In genomic region chr19:48720613-48721296, GRCh38 we compare ENCODE assay signal across 8 cellular contexts. TPM values are rescaled to one million over a fixed set of nuclear protein-coding genes. Genes with fewer than 3 reads are reported as not detected.
DNase-seq lines count a peak whose midpoint lies in the region; ATAC-seq, FAIRE-seq and TF ChIP-seq lines count a peak whose summit lies in the region.

No MANE protein-coding gene starts in this region.

- H3K27me3 ChIP-seq in ACC112 (ENCODE audit: insufficient read depth, low read length) (no peaks in the 10 kb centered on the region), keratinocyte (ENCODE audit: control insufficient read depth, extremely low read depth, insufficient read depth, low read length) (no peaks in the 10 kb centered on the region)

- no peaks in the 10 kb centered on the region for H3K79me2 ChIP-seq in ACC112 (ENCODE audit: control insufficient read depth, insufficient read depth, low read length, unreplicated experiment)
- H3K79me2 ChIP-seq in keratinocyte (ENCODE audit: control insufficient read depth, insufficient read depth, low read length), result no peaks in the 10 kb centered on the region

- no peaks in the 10 kb centered on the region for H3K9me3 ChIP-seq in keratinocyte (ENCODE audit: control insufficient read depth, low read depth, low read length)

- H3K9me1 ChIP-seq in keratinocyte (ENCODE audit: control insufficient read depth, extremely low read depth, insufficient read depth, low read length), result no peaks in the 10 kb centered on the region

- FAIRE-seq in keratinocyte (lab: Jason Lieb, UNC), result peak; percentile 95

- H2AFZ ChIP-seq in ACC112 (ENCODE audit: low read length, unreplicated experiment) (no peak overlapping the region), keratinocyte (ENCODE audit: control insufficient read depth, low read length) (peak overlapping the region; percentile 96)

- dilution Hi-C loops in keratinocyte (cut with MboI; ENCODE audit: extremely low pct_ligation_motif_present, low sequenced_read_pairs), result no loop called here

- DNase-seq in NCI-H2196 treated with DMSO at 0.1 percent for 48 hours (lab: John Stamatoyannopoulos, UW; ENCODE audit: unreplicated experiment), result peak; percentile 97
- peak; percentile 100 for DNase-seq in cardiac fibroblast (ENCODE audit: low read depth in 2 of 2)
- no peak for DNase-seq in keratinocyte (ENCODE audit: low read depth, low spot score)
- DNase-seq in stimulated activated CD4-positive, alpha-beta T cell treated with anti-CD3 and anti-CD28 coated beads, Interleukin-15, amount 100 ng/mL, for 1 hour (ENCODE audit: low read depth in 1 of 2, low spot score in 1 of 2), result peak; percentile 71 to 74

- H3K27ac ChIP-seq in ACC112 (ENCODE audit: low read depth, low read length) (peak overlapping the region; percentile 68), keratinocyte (ENCODE audit: control insufficient read depth, insufficient read depth, low read length) (peak overlapping the region; percentile 63)

- TF ChIP-seq CTCF in WI38 (IDR thresholded peaks at IDR 0.05; ENCODE audit: low read depth, low read length) (no peak), cardiac fibroblast (IDR thresholded peaks at IDR 0.05; ENCODE audit: low read depth, low read length) (peak; percentile 3), keratinocyte (optimal IDR thresholded peaks at IDR 0.05 in 1 of 3, IDR thresholded peaks at IDR 0.05 in 1 of 3, conservative IDR thresholded peaks at IDR 0.05 in 1 of 3; ENCODE audit: extremely low read depth in 1 of 3, insufficient read depth in 2 of 3, low read length in 3 of 3) (no peak)

- H3K4me1 ChIP-seq in ACC112 (ENCODE audit: control insufficient read depth, insufficient read depth, low read length, unreplicated experiment), result peaks cover 18% of the 10 kb centered on the region
- H3K4me1 ChIP-seq in keratinocyte (ENCODE audit: control insufficient read depth, extremely low read depth, insufficient read depth, low read length), result peaks cover 20% of the 10 kb centered on the region

- H4K20me1 ChIP-seq in keratinocyte (ENCODE audit: control insufficient read depth, extremely low read depth, insufficient read depth, low read length), result no peaks in the 10 kb centered on the region

- H3K36me3 ChIP-seq in ACC112 (ENCODE audit: insufficient read depth, low read length) (no peaks in the 10 kb centered on the region), keratinocyte (ENCODE audit: control insufficient read depth in 2 of 2, extremely low read depth in 1 of 2, insufficient read depth in 2 of 2, low read length in 2 of 2) (no peaks in the 10 kb centered on the region)

- ATAC-seq in GM18870 (IDR thresholded peaks at IDR 0.05; ENCODE audit: unreplicated experiment) (peak; percentile 76), HG03135 (IDR thresholded peaks at IDR 0.05; ENCODE audit: unreplicated experiment) (peak; percentile 71)

- H3K9ac ChIP-seq in keratinocyte (ENCODE audit: control insufficient read depth, extremely low read depth, insufficient read depth, low read length), result peak overlapping the region; percentile 74

- peak overlapping the region; percentile 73 for H3K4me3 ChIP-seq in ACC112 (ENCODE audit: low read depth, low read length)
- H3K4me3 ChIP-seq in WI38 (ENCODE audit: low read depth, low read length), result peak overlapping the region; percentile 70
- peak overlapping the region; percentile 56 to 69 for H3K4me3 ChIP-seq in cardiac fibroblast (replicated peaks in 1 of 2; ENCODE audit: low read depth in 2 of 2, low read length in 2 of 2)
- peak overlapping the region; percentile 47 to 84 (median 81) for H3K4me3 ChIP-seq in keratinocyte (ENCODE audit: control insufficient read depth in 2 of 3, extremely low read depth in 1 of 3, insufficient read depth in 2 of 3, low read depth in 1 of 3, low read length in 3 of 3)

- peak overlapping the region; percentile 90 for H3K4me2 ChIP-seq in keratinocyte (ENCODE audit: control insufficient read depth, extremely low read depth, insufficient read depth, low read depth, low read length)

RNA-seq across cellular contexts. Expression of gene MAMSTR, which starts 1.2 kb away (rescaled TPM):
- 0.35 to 0.39 TPM (median 0.37 TPM) in 3 replicates for polyA plus RNA-seq in keratinocyte
- polyA plus RNA-seq in keratinocyte (2011; ENCODE audit: low read depth), result not detected
- 0.23 and 0.35 TPM in 2 replicates for polyA plus RNA-seq in keratinocyte (2011; cell fraction: cytosol; rRNA removed)
- 0.39 and 0.87 TPM in 2 replicates for polyA plus RNA-seq in keratinocyte (2011; cell fraction: nucleus; rRNA removed)
- polyA plus RNA-seq in keratinocyte (2012; ENCODE audit: low replicate concordance), result 0.18 and 0.55 TPM in 2 replicates
- 0.48 to 1.2 TPM (median 0.66 TPM) in 3 replicates for polyA minus RNA-seq in keratinocyte
- not detected for polyA minus RNA-seq in keratinocyte (2011; cell fraction: cytosol; rRNA and poly(A)+ RNA removed)
- 0.21 TPM in 1 of 2 replicates, not detected in the other for polyA minus RNA-seq in keratinocyte (2011; cell fraction: nucleus; rRNA and poly(A)+ RNA removed)

RNA-seq across cellular contexts. Expression of gene RASIP1, which starts 19.7 kb away (rescaled TPM):
- 2.2 to 4.8 TPM (median 2.3 TPM) in 3 replicates for polyA plus RNA-seq in keratinocyte
- 0.84 TPM for polyA plus RNA-seq in keratinocyte (2011; ENCODE audit: low read depth)
- 1.5 and 3.1 TPM in 2 replicates for polyA plus RNA-seq in keratinocyte (2011; cell fraction: cytosol; rRNA removed)
- polyA plus RNA-seq in keratinocyte (2011; cell fraction: nucleus; rRNA removed), result 4.1 and 5.3 TPM in 2 replicates
- polyA plus RNA-seq in keratinocyte (2012; ENCODE audit: low replicate concordance), result 2.1 and 4.4 TPM in 2 replicates
- 1.6 to 4.1 TPM (median 1.8 TPM) in 3 replicates for polyA minus RNA-seq in keratinocyte
- polyA minus RNA-seq in keratinocyte (2011; cell fraction: cytosol; rRNA and poly(A)+ RNA removed), result 3.6 TPM
- 1.1 and 1.2 TPM in 2 replicates for polyA minus RNA-seq in keratinocyte (2011; cell fraction: nucleus; rRNA and poly(A)+ RNA removed)

RNA-seq across cellular contexts. Expression of gene FUT2, which starts 25.0 kb away (rescaled TPM):
- 2.3 to 4.0 TPM (median 3.7 TPM) in 3 replicates for polyA plus RNA-seq in keratinocyte
- polyA plus RNA-seq in keratinocyte (2011; ENCODE audit: low read depth), result 0.39 TPM
- 2.5 and 2.8 TPM in 2 replicates for polyA plus RNA-seq in keratinocyte (2011; cell fraction: cytosol; rRNA removed)
- 8.3 and 8.5 TPM in 2 replicates for polyA plus RNA-seq in keratinocyte (2011; cell fraction: nucleus; rRNA removed)
- 4.2 and 4.4 TPM in 2 replicates for polyA plus RNA-seq in keratinocyte (2012; ENCODE audit: low replicate concordance)
- polyA minus RNA-seq in keratinocyte, result 3.7 to 4.8 TPM (median 4.5 TPM) in 3 replicates
- 7.1 TPM for polyA minus RNA-seq in keratinocyte (2011; cell fraction: cytosol; rRNA and poly(A)+ RNA removed)
- polyA minus RNA-seq in keratinocyte (2011; cell fraction: nucleus; rRNA and poly(A)+ RNA removed), result 10.2 and 10.8 TPM in 2 replicates

RNA-seq across cellular contexts. Expression of gene IZUMO1, which starts 26.0 kb away (rescaled TPM):
- polyA plus RNA-seq in keratinocyte, result 0.28 to 0.75 TPM (median 0.63 TPM) in 3 replicates
- polyA plus RNA-seq in keratinocyte (2011; ENCODE audit: low read depth), result not detected
- 0.07 TPM in 1 of 2 replicates, not detected in the other for polyA plus RNA-seq in keratinocyte (2011; cell fraction: cytosol; rRNA removed)
- polyA plus RNA-seq in keratinocyte (2011; cell fraction: nucleus; rRNA removed), result 5.4 and 5.8 TPM in 2 replicates
- polyA plus RNA-seq in keratinocyte (2012; ENCODE audit: low replicate concordance), result 0.44 and 0.63 TPM in 2 replicates
- 0.13 to 0.42 TPM (median 0.26 TPM) in 3 replicates for polyA minus RNA-seq in keratinocyte
- not detected for polyA minus RNA-seq in keratinocyte (2011; cell fraction: cytosol; rRNA and poly(A)+ RNA removed)
- polyA minus RNA-seq in keratinocyte (2011; cell fraction: nucleus; rRNA and poly(A)+ RNA removed), result 1.7 and 1.9 TPM in 2 replicates

RNA-seq across cellular contexts. Expression of gene FUT1, which starts 31.7 kb away (rescaled TPM):
- 3.2 to 5.3 TPM (median 3.7 TPM) in 3 replicates for polyA plus RNA-seq in keratinocyte
- polyA plus RNA-seq in keratinocyte (2011; ENCODE audit: low read depth), result 0.51 TPM
- polyA plus RNA-seq in keratinocyte (2011; cell fraction: cytosol; rRNA removed), result 2.0 and 2.6 TPM in 2 replicates
- polyA plus RNA-seq in keratinocyte (2011; cell fraction: nucleus; rRNA removed), result 7.1 and 7.4 TPM in 2 replicates
- 2.1 and 3.3 TPM in 2 replicates for polyA plus RNA-seq in keratinocyte (2012; ENCODE audit: low replicate concordance)
- polyA minus RNA-seq in keratinocyte, result 3.1 to 6.1 TPM (median 4.9 TPM) in 3 replicates
- 4.2 TPM for polyA minus RNA-seq in keratinocyte (2011; cell fraction: cytosol; rRNA and poly(A)+ RNA removed)
- polyA minus RNA-seq in keratinocyte (2011; cell fraction: nucleus; rRNA and poly(A)+ RNA removed), result 6.8 and 7.3 TPM in 2 replicates
